8 cellular contexts compared by ENCODE assay signal in the genomic region with DNA sequence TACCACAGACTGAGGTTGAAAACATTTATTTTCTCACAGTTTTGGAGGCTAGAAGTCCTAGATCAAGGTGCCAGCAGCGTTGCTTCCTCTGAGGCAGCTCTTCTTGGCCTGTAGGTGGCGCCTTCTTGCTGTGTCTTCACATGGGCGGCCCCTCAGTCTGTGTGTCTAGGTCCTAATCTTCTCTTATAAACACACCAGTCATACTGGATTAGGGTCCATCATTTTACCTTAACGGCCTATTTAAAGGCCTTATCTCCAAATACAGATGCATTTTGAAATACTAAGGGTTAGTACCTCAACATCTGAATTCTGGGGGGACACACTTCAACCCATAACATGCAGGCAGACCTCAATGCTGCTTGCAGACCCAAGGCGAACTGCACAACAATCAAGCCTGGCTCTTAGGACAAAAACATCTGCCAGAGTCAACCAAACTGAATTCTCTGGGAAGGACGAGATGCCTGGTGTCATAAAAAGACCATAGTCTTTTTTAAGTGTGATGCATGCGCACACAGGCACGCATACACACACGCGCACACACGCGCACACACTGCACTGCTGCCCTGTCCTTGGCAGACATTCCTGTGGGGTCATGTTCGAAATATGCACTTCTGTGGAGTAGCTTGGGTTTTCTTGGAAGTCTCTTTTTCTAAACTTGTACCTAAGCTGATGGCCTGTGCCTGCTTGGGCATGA. TPM values are rescaled to one million over a fixed set of nuclear protein-coding genes. Genes with fewer than 3 reads are reported as not detected.
DNase-seq lines count a peak whose midpoint lies in the region; ATAC-seq and TF ChIP-seq lines count a peak whose summit lies in the region.

No MANE protein-coding gene starts in this region.

- no peaks in the 10 kb centered on the region for H3K27me3 ChIP-seq in Loucy (ENCODE audit: insufficient read depth, low read length, poor library complexity, severe bottlenecking)
- H3K27me3 ChIP-seq in SJSA1 (replicated peaks) = no peaks in the 10 kb centered on the region
- H3K27me3 ChIP-seq in heart right ventricle = no peaks in the 10 kb centered on the region

- H3K9me2 ChIP-seq in Loucy (replicated peaks; ENCODE audit: low read depth, low read length) = no peaks in the 10 kb centered on the region

- H3K4me3 ChIP-seq in Loucy (ENCODE audit: low read length, poor library complexity, severe bottlenecking) (no peak overlapping the region), SJSA1 (no peak overlapping the region), heart right ventricle (no peak overlapping the region)

- no peaks in the 10 kb centered on the region for H3F3A ChIP-seq in Loucy (ENCODE audit: low read depth)

- intact Hi-C loops in heart right ventricle (cut with DNase I) = loop anchor here in 1 of 10 donors (2.0 kb wide), 1 partner anchor 88 kb away; the partner anchor contains the start of gene NPC1

- H3K36me3 ChIP-seq in Loucy (ENCODE audit: insufficient read depth, low read length) (no peaks in the 10 kb centered on the region), SJSA1 (peaks cover 6% of the 10 kb centered on the region), heart right ventricle (no peaks in the 10 kb centered on the region)

- H2AFZ ChIP-seq in Loucy (ENCODE audit: low read length) = peak overlapping the region; percentile 96

- H3K4me2 ChIP-seq in Loucy (ENCODE audit: low read depth, low read length, poor library complexity, severe bottlenecking) = no peak overlapping the region

- DNase-seq in CD1c-positive myeloid dendritic cell (ENCODE audit: extremely low spot score) (peak; percentile 73), SJSA1 (ENCODE audit: low read depth in 1 of 2, low spot score in 2 of 2) (peak; percentile 55 to 77), heart right ventricle (peak; percentile 29 to 67), renal cortical epithelial cell (ENCODE audit: low read depth) (peak; percentile 53)
- peak; percentile 11 to 49 (median 26) for DNase-seq in activated naive CD4-positive, alpha-beta T cell (lab: John Stamatoyannopoulos, UW)

- peaks cover 3% of the 10 kb centered on the region for H4K20me1 ChIP-seq in Loucy (ENCODE audit: insufficient read depth, low read length, poor library complexity, severe bottlenecking)

- ATAC-seq in GM19438 (IDR thresholded peaks at IDR 0.05; ENCODE audit: low read depth, unreplicated experiment) = peak; percentile 31
- ATAC-seq in heart right ventricle = no peak
- no peak for ATAC-seq in HG03196 (IDR thresholded peaks at IDR 0.05; ENCODE audit: unreplicated experiment)

- H3K79me2 ChIP-seq in Loucy (ENCODE audit: insufficient read depth, low read length) = peaks cover 7% of the 10 kb centered on the region

- no peak overlapping the region for H3K9ac ChIP-seq in Loucy (ENCODE audit: low read depth, low read length, poor library complexity, severe bottlenecking)

- H3K9me3 ChIP-seq in Loucy (ENCODE audit: insufficient read depth, low read depth, low read length) (no peaks in the 10 kb centered on the region), SJSA1 (replicated peaks) (no peaks in the 10 kb centered on the region), heart right ventricle (no peaks in the 10 kb centered on the region)

- H3K4me1 ChIP-seq in Loucy (ENCODE audit: insufficient read depth, low read length, poor library complexity, severe bottlenecking) (no peaks in the 10 kb centered on the region), SJSA1 (replicated peaks) (peaks cover 7% of the 10 kb centered on the region), heart right ventricle (peaks cover 0 to 31% (median 10%) of the 10 kb centered on the region in 9 donors)

- no peak overlapping the region for H3K27ac ChIP-seq in SJSA1
- peak overlapping the region in 1 of 10 donors; percentile 5 for H3K27ac ChIP-seq in heart right ventricle

- TF ChIP-seq CTCF in Loucy (conservative IDR thresholded peaks at IDR 0.05; ENCODE audit: low read length) (peak; percentile 97), heart right ventricle (IDR thresholded peaks at IDR 0.05) (peak; percentile 52 to 91 (median 75))

- WGBS in heart right ventricle, 2 donors = 43 to 60% methylated on average over 13 of the region's 13 CpGs

RNA-seq across cellular contexts. Expression of gene RMC1, which starts 4.3 kb away (rescaled TPM):
- total RNA-seq in SJSA1 (2014; rRNA removed; shearing (Covaris generic)) = 22.6 and 27.9 TPM in 2 replicates
- 10 to 100 TPM; 12.4 to 21.6 (median 14.5) TPM for total RNA-seq in heart right ventricle
- polyA plus RNA-seq in heart right ventricle = 10 to 100 TPM; 23.9 to 29.6 TPM
- total RNA-seq in renal cortical epithelial cell = 34.9 and 39.9 TPM in 2 replicates

RNA-seq across cellular contexts. Expression of gene RIOK3, which starts 45.9 kb away (rescaled TPM):
- total RNA-seq in SJSA1 (2014; rRNA removed; shearing (Covaris generic)) = 49.5 and 50.2 TPM in 2 replicates
- total RNA-seq in heart right ventricle = 10 to 100 TPM; 51.5 to 74.6 (median 63.5) TPM
- 10 to 100 TPM; 33.7 to 47.0 TPM for polyA plus RNA-seq in heart right ventricle
- total RNA-seq in renal cortical epithelial cell = 59.2 and 102 TPM in 2 replicates
